In the genomic region with DNA sequence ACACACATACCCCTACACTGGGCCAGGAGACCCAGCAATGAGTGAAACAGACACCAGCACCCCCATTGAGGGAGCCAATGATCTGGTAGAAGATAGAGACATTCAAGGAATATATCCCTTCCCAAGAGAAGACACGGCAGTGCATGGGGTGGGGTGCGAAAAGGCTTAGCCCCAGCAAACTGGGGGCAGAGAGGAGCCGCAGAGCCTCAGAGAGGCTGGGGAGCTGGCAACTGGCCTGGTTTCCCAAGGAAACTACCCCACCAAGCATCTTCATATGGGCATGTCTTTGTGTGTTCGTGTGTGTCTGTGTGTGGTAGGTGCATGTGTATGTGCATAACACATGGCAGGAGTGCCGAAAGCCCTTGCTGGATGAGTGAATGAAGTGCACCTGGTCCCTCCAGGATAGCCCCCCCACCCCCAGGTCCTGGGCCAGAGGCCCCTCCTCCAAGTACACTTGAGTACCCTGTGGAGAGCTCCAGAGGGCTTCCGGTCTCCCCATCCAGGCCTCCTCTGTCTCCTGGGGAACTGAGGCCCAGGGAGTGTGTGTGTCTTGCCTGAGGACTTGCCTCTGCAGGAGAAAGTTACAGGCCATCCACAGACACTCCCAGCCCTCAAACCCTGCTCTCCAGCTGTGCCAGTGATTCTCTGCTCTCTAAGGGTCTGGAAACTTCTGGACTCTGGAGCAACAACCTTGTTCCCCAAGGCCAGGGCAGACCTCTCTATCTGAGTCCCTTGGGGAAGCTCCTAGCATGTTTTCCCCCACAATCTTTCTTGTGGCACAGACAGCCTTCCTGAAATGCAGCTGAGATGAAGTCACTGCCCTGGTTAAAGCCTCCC, we compare ENCODE assay signal across 15 cellular contexts. TPM values are rescaled to one million over a fixed set of nuclear protein-coding genes. Genes with fewer than 3 reads are reported as not detected.
DNase-seq lines count a peak whose midpoint lies in the region; ATAC-seq and TF ChIP-seq lines count a peak whose summit lies in the region.
"Had no signal": no experiment of that assay in that cellular context is flagged by ENCODE, and none has a peak within 500 bp of the region (broad histone marks: within the 10 kb centered on the region; RNA-seq: fewer than 3 reads in every experiment).

No MANE protein-coding gene starts in this region.

- H3K9me3 ChIP-seq in GM23248 (ENCODE audit: low read depth) (no peaks in the 10 kb centered on the region), ascending aorta (no peaks in the 10 kb centered on the region), stomach (no peaks in the 10 kb centered on the region), testis (no peaks in the 10 kb centered on the region)

- H3K27ac ChIP-seq in GM23248 (no peak overlapping the region), ascending aorta (peak overlapping the region; percentile 80 to 82), stomach (peak overlapping the region in 4 of 5 donors; percentile 25 to 68 (median 54)), testis (no peak overlapping the region)

- in situ Hi-C loops in GM23248 (cut with MboI): loop anchor here (5.0 kb wide), 1 partner anchor 137 kb away; no protein-coding TSS in a partner anchor

- H3K9me2 ChIP-seq in GM23248 (ENCODE audit: insufficient read depth): no peaks in the 10 kb centered on the region

- TF ChIP-seq POLR2A in stomach (IDR thresholded peaks at IDR 0.05): no peak
- no peak for TF ChIP-seq POLR2A in testis (IDR thresholded peaks at IDR 0.05)

- H3K27me3 ChIP-seq in GM23248 (replicated peaks; ENCODE audit: insufficient read depth): peaks cover 13% of the 10 kb centered on the region
- no peaks in the 10 kb centered on the region for H3K27me3 ChIP-seq in ascending aorta
- H3K27me3 ChIP-seq in stomach: peaks cover under 1 to 71% (median 22%) of the 10 kb centered on the region in 3 donors
- no peaks in the 10 kb centered on the region for H3K27me3 ChIP-seq in testis

- WGBS in GM23248 (ENCODE audit: low coverage in 1 of 2, low lambda C conversion rate in 2 of 2, missing lambda C conversion rate in 2 of 2), 2 experiments: 93 to 96% methylated on average over 6 of the region's 6 CpGs
- WGBS in stomach, 5 donors: 92 to 96% (median 92%) methylated on average over 4 to 6 of the region's 6 CpGs
- 95 to 97% methylated on average over 5 to 6 of the region's 6 CpGs for WGBS in testis, 2 donors

- H3K4me3 ChIP-seq in GM23248 (no peak overlapping the region), ascending aorta (no peak overlapping the region), stomach (no peak overlapping the region), testis (no peak overlapping the region)

- H2AFZ ChIP-seq in GM23248: no peak overlapping the region

- no peak for ATAC-seq in HG03520 (IDR thresholded peaks at IDR 0.05; ENCODE audit: unreplicated experiment)
- ATAC-seq: activated T-cell treated with anti-CD3 and anti-CD28 coated beads, Interleukin-2, amount 50 U/mL, for 72 hours; PC-3 had no signal

- peaks cover 8% of the 10 kb centered on the region; the same call in 1 of the 2 replicates for H3K4me1 ChIP-seq in GM23248 (ENCODE audit: insufficient read depth)
- peaks cover 9 to 22% of the 10 kb centered on the region in 2 donors for H3K4me1 ChIP-seq in ascending aorta
- H3K4me1 ChIP-seq in stomach: peaks cover 22 to 53% (median 42%) of the 10 kb centered on the region in 4 donors
- H3K4me1 ChIP-seq in testis: peaks cover 10% of the 10 kb centered on the region

- no peaks in the 10 kb centered on the region for H3F3A ChIP-seq in GM23248 (ENCODE audit: insufficient read depth)

- H3K79me2 ChIP-seq in GM23248 (ENCODE audit: insufficient read depth): no peaks in the 10 kb centered on the region

- H3K36me3 ChIP-seq in GM23248 (ENCODE audit: low read depth): no peaks in the 10 kb centered on the region
- no peaks in the 10 kb centered on the region for H3K36me3 ChIP-seq in ascending aorta
- H3K36me3 ChIP-seq in stomach: no peaks in the 10 kb centered on the region
- no peaks in the 10 kb centered on the region for H3K36me3 ChIP-seq in testis (ENCODE audit: low read depth, missing control alignments)

- TF ChIP-seq CTCF in ascending aorta (IDR thresholded peaks at IDR 0.05): no peak
- no peak for TF ChIP-seq CTCF in stomach (IDR thresholded peaks at IDR 0.05)
- no peak for TF ChIP-seq CTCF in testis (IDR thresholded peaks at IDR 0.05)

- no peak overlapping the region for H3K4me2 ChIP-seq in GM23248 (ENCODE audit: unreplicated experiment)

- no peak overlapping the region for H3K9ac ChIP-seq in GM23248

- TF ChIP-seq EP300 in stomach (IDR thresholded peaks at IDR 0.05): no peak

- intact Hi-C loops in ascending aorta (cut with DNase I): loop anchor here (2.0 to 10.0 kb wide), 2 partner anchors 421 to 891 kb away; partner anchors contain the start of gene APPBP2
- intact Hi-C loops in stomach (cut with DNase I; ENCODE audit: low total_unique reads): loop anchor here (10.0 kb wide), 1 partner anchor 419 kb away; no protein-coding TSS in a partner anchor
- intact Hi-C loops in testis (cut with DNase I; ENCODE audit: low total_unique reads): no loop called here

- H4K20me1 ChIP-seq in GM23248 (ENCODE audit: insufficient read depth): no peaks in the 10 kb centered on the region

- DNase-seq in GM23248 (peak; percentile 43), ascending aorta (ENCODE audit: low spot score in 2 of 2) (no peak), islet precursor cell (peak; percentile 65), stomach (peak; percentile 20), testis (no peak), T-helper 2 cell (no peak), GOT3 (lab: John Stamatoyannopoulos, UW) (no peak)
- DNase-seq: activated T-cell treated with anti-CD3 and anti-CD28 coated beads, Interleukin-2, amount 50 U/mL, for 72 hours; naive B cell; NCI-H1105 treated with DMSO at 0.1 percent for 48 hours; PC-3 had no signal

RNA-seq across cellular contexts. Expression of gene TBX2, which starts 15.9 kb away (rescaled TPM):
- 9.9 and 11.1 TPM in 2 replicates for total RNA-seq in GM23248 (2014; rRNA removed; shearing (Covaris generic))
- polyA plus RNA-seq in GM23248 (2016; fragmentation: Nextera tagmentation; extraction: Ambion mirVana) (1.7 and 2.1 TPM in 2 replicates), stomach (10 to 100 TPM in 2 of 3 donors, 1 to 10 TPM in 1; 9.4 to 27.0 (median 21.8) TPM), testis (ENCODE audit: insufficient read depth, low read depth, low replicate concordance) (14.8 TPM)
- total RNA-seq in ascending aorta (100 TPM), stomach (10 to 100 TPM in 4 of 5 donors, under 1 TPM in 1; 0.58 to 31.6 (median 22.3) TPM), testis (10 to 100 TPM; 20.1 to 29.6 TPM)
- total RNA-seq: dermis microvascular lymphatic vessel endothelial cell; T-helper 1 cell treated with Interleukin-12 subunit alpha and Interleukin-12 subunit beta and Interleukin-4 antibody, amounts not matched to agents 30 ng/mL and 1 ng/mL, for 36 hours had no signal
- polyA plus RNA-seq: IgD-negative memory B cell had no signal

RNA-seq across cellular contexts. Expression of gene TBX4, which starts 36.6 kb away (rescaled TPM):
- not detected in 2 replicates for total RNA-seq in GM23248 (2014; rRNA removed; shearing (Covaris generic))
- polyA plus RNA-seq in GM23248 (2016; fragmentation: Nextera tagmentation; extraction: Ambion mirVana) (not detected in 2 replicates), stomach (under 1 TPM in 1 of 3 donors, not detected in 2; 0.08 TPM), testis (ENCODE audit: insufficient read depth, low read depth, low replicate concordance) (3.2 TPM)
- total RNA-seq in ascending aorta (not detected), stomach (under 1 TPM in 1 of 5 donors, not detected in 4; 0.73 TPM), testis (1 to 10 TPM; 1.5 to 1.7 TPM)
- total RNA-seq: activated T-cell treated with anti-CD3 and anti-CD28 coated beads, Interleukin-2, amount 50 U/mL, for 72 hours; dermis microvascular lymphatic vessel endothelial cell; PC-3; T-helper 1 cell treated with Interleukin-12 subunit alpha and Interleukin-12 subunit beta and Interleukin-4 antibody, amounts not matched to agents 30 ng/mL and 1 ng/mL, for 36 hours had no signal
- polyA plus RNA-seq: IgD-negative memory B cell had no signal

Comparison
In these comparisons a context has a peak if more than half of its experiments do, and no peak if none do; other contexts are left out.
1. DNase-seq: peak in GM23248 (single experiment), islet precursor cell (single experiment) and stomach (single experiment); none in ascending aorta (0 of 2), testis (single experiment), T-helper 2 cell (0 of 5) and GOT3 (single experiment).
2. H3K27ac ChIP-seq: peak in ascending aorta (2 of 2) and stomach (4 of 5); none in GM23248 (single experiment) and testis (0 of 2).